Comparison of ENCODE assay signal across 8 cellular contexts in genomic region chr10:27241640-27242472, GRCh38. TPM values are rescaled to one million over a fixed set of nuclear protein-coding genes. Genes with fewer than 3 reads are reported as not detected.
A peak's percentile ranks its signal among the peaks of the same experiment; 100 is the strongest.
DNase-seq lines count a peak whose midpoint lies in the region; ATAC-seq and TF ChIP-seq lines count a peak whose summit lies in the region.

No MANE protein-coding gene starts in this region.

- peak overlapping the region; percentile 44 for H2AFZ ChIP-seq in GM23338

- DNase-seq in ELF-1 (ENCODE audit: low read depth, low spot score) (peak; percentile 99), GM23338 (ENCODE audit: low spot score) (peak; percentile 98), Kasumi-1 (lab: John Stamatoyannopoulos, UW) (peak; percentile 98), RPMI7951 (ENCODE audit: low read depth) (peak; percentile 95), fibroblast of mammary gland (ENCODE audit: low read depth) (peak; percentile 90)
- peak; percentile 92 for DNase-seq in natural killer cell treated with Interleukin-12 subunit alpha and Interleukin-12 subunit beta and Interleukin-15 and Interleukin-18, amount 100 ng/mL, for 72 hours (ENCODE audit: low spot score)
- DNase-seq in stimulated activated naive CD8-positive, alpha-beta T cell treated with anti-CD3 and anti-CD28 coated beads, Interleukin-15, Interleukin-2, amounts not matched to agents 100 U/mL and 50 U/mL, for 24 hours: peak; percentile 89

- no peaks in the 10 kb centered on the region; the same call in 1 of the 2 replicates for H3K79me2 ChIP-seq in GM23338 (replicated peaks; ENCODE audit: insufficient read depth)

- no peaks in the 10 kb centered on the region; the same call in 2 of the 3 replicates for H3K9me3 Mint-ChIP-seq in GM23338
- H3K9me3 Mint-ChIP-seq in activated T-helper 17 cell treated with anti-CD3 and anti-CD28 coated beads, Interleukin-2, amount 50 U/mL, for 72 hours: no peaks in the 10 kb centered on the region
- H3K9me3 Mint-ChIP-seq in natural killer cell treated with Interleukin-12 subunit alpha and Interleukin-12 subunit beta and Interleukin-15 and Interleukin-18, amount 100 ng/mL, for 72 hours: no peaks in the 10 kb centered on the region

- peaks cover 9% of the 10 kb centered on the region for H3K27me3 Mint-ChIP-seq in GM23338 (ENCODE audit: insufficient read depth, low read depth, poor library complexity)
- H3K27me3 Mint-ChIP-seq in activated T-helper 17 cell treated with anti-CD3 and anti-CD28 coated beads, Interleukin-2, amount 50 U/mL, for 72 hours: no peaks in the 10 kb centered on the region
- no peaks in the 10 kb centered on the region for H3K27me3 Mint-ChIP-seq in natural killer cell treated with Interleukin-12 subunit alpha and Interleukin-12 subunit beta and Interleukin-15 and Interleukin-18, amount 100 ng/mL, for 72 hours

- no peaks in the 10 kb centered on the region; the same call in 1 of the 2 replicates for H3K36me3 ChIP-seq in GM23338 (ENCODE audit: insufficient read depth)

- H3F3A ChIP-seq in GM23338 (replicated peaks; ENCODE audit: low read depth): peaks cover 12% of the 10 kb centered on the region

- peaks cover 15% of the 10 kb centered on the region; the same call in 1 of the 2 replicates for H3K4me1 ChIP-seq in GM23338 (ENCODE audit: insufficient read depth)

- peak overlapping the region; percentile 90 for H3K4me2 ChIP-seq in GM23338

- H3K27me3 ChIP-seq in GM23338 (ENCODE audit: insufficient read depth): no peaks in the 10 kb centered on the region

- peaks cover 25% of the 10 kb centered on the region for H3K4me1 Mint-ChIP-seq in GM23338
- peaks cover 12% of the 10 kb centered on the region for H3K4me1 Mint-ChIP-seq in activated T-helper 17 cell treated with anti-CD3 and anti-CD28 coated beads, Interleukin-2, amount 50 U/mL, for 72 hours
- peaks cover 29 to 30% of the 10 kb centered on the region in 2 donors for H3K4me1 Mint-ChIP-seq in natural killer cell treated with Interleukin-12 subunit alpha and Interleukin-12 subunit beta and Interleukin-15 and Interleukin-18, amount 100 ng/mL, for 72 hours (ENCODE audit: low read depth in 2 of 2)

- H3K9me2 ChIP-seq in GM23338 (ENCODE audit: insufficient read depth): no peaks in the 10 kb centered on the region

- H3K4me3 ChIP-seq in GM23338 (peak overlapping the region; percentile 56), fibroblast of mammary gland (ENCODE audit: control insufficient read depth, low read depth, low read length) (peak overlapping the region; percentile 74)

- no peaks in the 10 kb centered on the region for H4K20me1 ChIP-seq in GM23338 (replicated peaks; ENCODE audit: insufficient read depth)

- peak overlapping the region; percentile 97 for H3K27ac Mint-ChIP-seq in GM23338
- H3K27ac Mint-ChIP-seq in activated T-helper 17 cell treated with anti-CD3 and anti-CD28 coated beads, Interleukin-2, amount 50 U/mL, for 72 hours: peak overlapping the region; percentile 94
- H3K27ac Mint-ChIP-seq in natural killer cell treated with Interleukin-12 subunit alpha and Interleukin-12 subunit beta and Interleukin-15 and Interleukin-18, amount 100 ng/mL, for 72 hours: peak overlapping the region; percentile 96

- peaks cover 2% of the 10 kb centered on the region; the same call in 1 of the 3 replicates for H3K36me3 Mint-ChIP-seq in GM23338 (ENCODE audit: low read depth)
- peaks cover 36% of the 10 kb centered on the region for H3K36me3 Mint-ChIP-seq in activated T-helper 17 cell treated with anti-CD3 and anti-CD28 coated beads, Interleukin-2, amount 50 U/mL, for 72 hours (ENCODE audit: low read depth)
- H3K36me3 Mint-ChIP-seq in natural killer cell treated with Interleukin-12 subunit alpha and Interleukin-12 subunit beta and Interleukin-15 and Interleukin-18, amount 100 ng/mL, for 72 hours: no peaks in the 10 kb centered on the region

- H3K27ac ChIP-seq in GM23338 (ENCODE audit: low read depth): peak overlapping the region; percentile 85

- H3K4me3 Mint-ChIP-seq in GM23338: peak overlapping the region; percentile 79
- H3K4me3 Mint-ChIP-seq in activated T-helper 17 cell treated with anti-CD3 and anti-CD28 coated beads, Interleukin-2, amount 50 U/mL, for 72 hours: peak overlapping the region; percentile 93
- peak overlapping the region; percentile 93 for H3K4me3 Mint-ChIP-seq in natural killer cell treated with Interleukin-12 subunit alpha and Interleukin-12 subunit beta and Interleukin-15 and Interleukin-18, amount 100 ng/mL, for 72 hours

- peak; percentile 42 to 43 for TF ChIP-seq CTCF in GM23338 (conservative IDR thresholded peaks at IDR 0.05; ENCODE audit: low read depth in 2 of 2)
- TF ChIP-seq CTCF in fibroblast of mammary gland (conservative IDR thresholded peaks at IDR 0.05; ENCODE audit: control insufficient read depth, insufficient read depth, low read depth, low read length): no peak

- peak; percentile 76 for ATAC-seq in GM23338
- peak; percentile 77 for ATAC-seq in activated T-helper 17 cell treated with anti-CD3 and anti-CD28 coated beads, Interleukin-2, amount 50 U/mL, for 72 hours (replicated peaks)
- peak; percentile 88 to 91 for ATAC-seq in natural killer cell treated with Interleukin-12 subunit alpha and Interleukin-12 subunit beta and Interleukin-15 and Interleukin-18, amount 100 ng/mL, for 72 hours
- peak; percentile 89 for ATAC-seq in stimulated activated naive CD8-positive, alpha-beta T cell treated with anti-CD3 and anti-CD28 coated beads, Interleukin-15, Interleukin-2, amounts not matched to agents 100 U/mL and 50 U/mL, for 24 hours

TF ChIP-seq in GM23338, 12 proteins besides CTCF, POLR2A, EP300 and RAD21:
- TF ChIP-seq CREB1 (CRISPR knock-in tag; IDR thresholded peaks at IDR 0.05; ENCODE audit: low read depth) (peak; percentile 59), POLR2AphosphoS5 (IDR thresholded peaks at IDR 0.05; ENCODE audit: low read depth) (peak; percentile 76), EZH2 (IDR thresholded peaks at IDR 0.05; ENCODE audit: low read depth, unreplicated experiment) (no peak), ETS1 (IDR thresholded peaks at IDR 0.05) (peak; percentile 89)

RNA-seq across cellular contexts. Expression of gene ACBD5, which starts 1.3 kb away (rescaled TPM):
- 9.8 and 12.5 TPM in 2 replicates for total RNA-seq in GM23338 (2014; rRNA removed; shearing (Covaris generic))
- 6.7 and 10.1 TPM in 2 replicates for polyA plus RNA-seq in GM23338 (2016; fragmentation: Nextera tagmentation; extraction: Ambion mirVana)
- total RNA-seq in RPMI7951 (2014; rRNA removed; shearing (Covaris generic)): 28.2 and 29.1 TPM in 2 replicates
- 10 to 100 TPM; 25.9 to 27.4 TPM for total RNA-seq in activated T-helper 17 cell treated with anti-CD3 and anti-CD28 coated beads, Interleukin-2, amount 50 U/mL, for 72 hours
- 10 to 100 TPM; 21.9 to 32.8 TPM for total RNA-seq in natural killer cell treated with Interleukin-12 subunit alpha and Interleukin-12 subunit beta and Interleukin-15 and Interleukin-18, amount 100 ng/mL, for 72 hours

Comparison
In these comparisons a context has a peak if more than half of its experiments do, and no peak if none do; other contexts are left out.
1. Peak in every context shown above with its lines: DNase-seq, ATAC-seq, H3K4me3 ChIP-seq and H3K27ac ChIP-seq.